Comparison of ENCODE assay signal across 14 cellular contexts in genomic region chr7:108270385-108270784, GRCh38.
DNase-seq lines count a peak whose midpoint lies in the region; ATAC-seq and TF ChIP-seq lines count a peak whose summit lies in the region.
"Had no signal": no experiment of that assay in that cellular context is flagged by ENCODE, and none has a peak within 500 bp of the region (broad histone marks: within the 10 kb centered on the region; RNA-seq: fewer than 3 reads in every experiment).

No MANE protein-coding gene starts in this region.

- no peak overlapping the region for H3K18ac ChIP-seq in mesendoderm (ENCODE audit: low read length)

- no peak overlapping the region for H3K4me3 ChIP-seq in esophagus muscularis mucosa
- no peak overlapping the region for H3K4me3 ChIP-seq in mesendoderm (ENCODE audit: low read length)
- no peak overlapping the region for H3K4me3 ChIP-seq in uterus
- H3K4me3 ChIP-seq: testis had no signal

- peak; percentile 53 for DNase-seq in glomerular visceral epithelial cell (ENCODE audit: extremely low spot score)
- no peak for DNase-seq in esophagus muscularis mucosa (ENCODE audit: extremely low spot score)
- DNase-seq in mesendoderm: no peak
- no peak for DNase-seq in ecto neural progenitor cell (ENCODE audit: low spot score)
- DNase-seq in uterus: no peak
- DNase-seq: CD4-positive, alpha-beta memory T cell; Karpas-422; left colon; testis had no signal

- H2BK15ac ChIP-seq in mesendoderm (replicated peaks; ENCODE audit: low read depth): no peak overlapping the region

- no peaks in the 10 kb centered on the region for H3K79me2 ChIP-seq in mesendoderm (ENCODE audit: control insufficient read depth, insufficient read depth, low read length)

- H2BK5ac ChIP-seq in mesendoderm (ENCODE audit: low read length): no peak overlapping the region

- no peak overlapping the region for H3K4me2 ChIP-seq in mesendoderm (ENCODE audit: low read length)

- TF ChIP-seq POLR2A in esophagus muscularis mucosa (IDR thresholded peaks at IDR 0.05; ENCODE audit: low read depth) (no peak), uterus (IDR thresholded peaks at IDR 0.05) (no peak)

- ATAC-seq in GM18519 (IDR thresholded peaks at IDR 0.05; ENCODE audit: low FRiP score, unreplicated experiment): peak; percentile 96
- ATAC-seq in GM21619 (IDR thresholded peaks at IDR 0.05; ENCODE audit: unreplicated experiment): peak; percentile 80
- peak; percentile 92 for ATAC-seq in HG03432 (IDR thresholded peaks at IDR 0.05; ENCODE audit: unreplicated experiment)
- ATAC-seq: activated CD4-positive, CD25-positive, alpha-beta regulatory T cell treated with anti-CD3 and anti-CD28 coated beads, Interleukin-2, amount 50 U/mL, for 24 hours; left colon; natural killer cell treated with Interleukin-12 subunit alpha and Interleukin-12 subunit beta and Interleukin-15 and Interleukin-18, amount 100 ng/mL, for 72 hours had no signal

- no peak overlapping the region for H3K9ac ChIP-seq in mesendoderm (ENCODE audit: low read length)

- H2AK5ac ChIP-seq in mesendoderm (ENCODE audit: low read length): no peak overlapping the region

- TF ChIP-seq CTCF in esophagus muscularis mucosa (IDR thresholded peaks at IDR 0.05) (no peak), uterus (IDR thresholded peaks at IDR 0.05) (no peak)

- no peak overlapping the region for H4K5ac ChIP-seq in mesendoderm (ENCODE audit: low read length)

- H4K8ac ChIP-seq in mesendoderm (ENCODE audit: low read depth, low read length): no peak overlapping the region

- no peak overlapping the region for H3K23ac ChIP-seq in mesendoderm (ENCODE audit: low read length)

- TF ChIP-seq EP300 in esophagus muscularis mucosa (IDR thresholded peaks at IDR 0.05): no peak

- H3K4me1 ChIP-seq in esophagus muscularis mucosa (no peaks in the 10 kb centered on the region), mesendoderm (ENCODE audit: control insufficient read depth, low read depth, low read length) (no peaks in the 10 kb centered on the region), uterus (no peaks in the 10 kb centered on the region)
- H3K4me1 ChIP-seq: testis had no signal

- H3K56ac ChIP-seq in mesendoderm (ENCODE audit: low read length): no peak overlapping the region

- no peaks in the 10 kb centered on the region for H3K9me3 ChIP-seq in esophagus muscularis mucosa
- no peaks in the 10 kb centered on the region for H3K9me3 ChIP-seq in uterus
- H3K9me3 ChIP-seq: testis had no signal

- H3K36me3 ChIP-seq in esophagus muscularis mucosa (no peaks in the 10 kb centered on the region), mesendoderm (ENCODE audit: control insufficient read depth, insufficient read depth, low read length) (no peaks in the 10 kb centered on the region), uterus (no peaks in the 10 kb centered on the region)

- H3K27ac ChIP-seq in esophagus muscularis mucosa (replicated peaks in 1 of 4): no peak overlapping the region
- no peak overlapping the region for H3K27ac ChIP-seq in mesendoderm (ENCODE audit: low read depth, low read length)
- H3K27ac ChIP-seq in uterus: no peak overlapping the region
- H3K27ac ChIP-seq: testis had no signal

- H2BK120ac ChIP-seq in mesendoderm (ENCODE audit: low read depth, low read length): no peak overlapping the region

- H3K4ac ChIP-seq in mesendoderm (ENCODE audit: low read depth, low read length): no peak overlapping the region

- WGBS in esophagus muscularis mucosa: 68% methylated on average over 5 of the region's 5 CpGs
- no CpG with 5 or more reads among the region's 5 CpGs for WGBS in mesendoderm (ENCODE audit: extremely low coverage, insufficient coverage, low lambda C conversion rate)

- H3K79me1 ChIP-seq in mesendoderm (ENCODE audit: low read length): no peaks in the 10 kb centered on the region

- intact Hi-C loops in esophagus muscularis mucosa (cut with DNase I) (no loop called here), uterus (cut with DNase I; ENCODE audit: low total_unique reads) (no loop called here)

- no peaks in the 10 kb centered on the region for H3K27me3 ChIP-seq in esophagus muscularis mucosa
- H3K27me3 ChIP-seq in mesendoderm (ENCODE audit: insufficient read depth, low read length, poor library complexity): no peaks in the 10 kb centered on the region
- no peaks in the 10 kb centered on the region for H3K27me3 ChIP-seq in uterus
- H3K27me3 ChIP-seq: testis had no signal
